Comparison of ENCODE assay signal across 2 cellular contexts in genomic region chr7:142776206-142776844, GRCh38.
TF ChIP-seq lines count a peak whose summit lies in the region.

No MANE protein-coding gene starts in this region.

TF ChIP-seq in SK-N-SH, 30 proteins besides CTCF, POLR2A, EP300 and RAD21:
- TF ChIP-seq, protein P1, sequence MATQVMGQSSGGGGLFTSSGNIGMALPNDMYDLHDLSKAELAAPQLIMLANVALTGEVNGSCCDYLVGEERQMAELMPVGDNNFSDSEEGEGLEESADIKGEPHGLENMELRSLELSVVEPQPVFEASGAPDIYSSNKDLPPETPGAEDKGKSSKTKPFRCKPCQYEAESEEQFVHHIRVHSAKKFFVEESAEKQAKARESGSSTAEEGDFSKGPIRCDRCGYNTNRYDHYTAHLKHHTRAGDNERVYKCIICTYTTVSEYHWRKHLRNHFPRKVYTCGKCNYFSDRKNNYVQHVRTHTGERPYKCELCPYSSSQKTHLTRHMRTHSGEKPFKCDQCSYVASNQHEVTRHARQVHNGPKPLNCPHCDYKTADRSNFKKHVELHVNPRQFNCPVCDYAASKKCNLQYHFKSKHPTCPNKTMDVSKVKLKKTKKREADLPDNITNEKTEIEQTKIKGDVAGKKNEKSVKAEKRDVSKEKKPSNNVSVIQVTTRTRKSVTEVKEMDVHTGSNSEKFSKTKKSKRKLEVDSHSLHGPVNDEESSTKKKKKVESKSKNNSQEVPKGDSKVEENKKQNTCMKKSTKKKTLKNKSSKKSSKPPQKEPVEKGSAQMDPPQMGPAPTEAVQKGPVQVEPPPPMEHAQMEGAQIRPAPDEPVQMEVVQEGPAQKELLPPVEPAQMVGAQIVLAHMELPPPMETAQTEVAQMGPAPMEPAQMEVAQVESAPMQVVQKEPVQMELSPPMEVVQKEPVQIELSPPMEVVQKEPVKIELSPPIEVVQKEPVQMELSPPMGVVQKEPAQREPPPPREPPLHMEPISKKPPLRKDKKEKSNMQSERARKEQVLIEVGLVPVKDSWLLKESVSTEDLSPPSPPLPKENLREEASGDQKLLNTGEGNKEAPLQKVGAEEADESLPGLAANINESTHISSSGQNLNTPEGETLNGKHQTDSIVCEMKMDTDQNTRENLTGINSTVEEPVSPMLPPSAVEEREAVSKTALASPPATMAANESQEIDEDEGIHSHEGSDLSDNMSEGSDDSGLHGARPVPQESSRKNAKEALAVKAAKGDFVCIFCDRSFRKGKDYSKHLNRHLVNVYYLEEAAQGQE (IDR thresholded peaks at IDR 0.05; ENCODE audit: low read depth, low read length), result no peak
- peak; percentile 66 for TF ChIP-seq JUND (IDR thresholded peaks at IDR 0.05)
- TF ChIP-seq NFIC (IDR thresholded peaks at IDR 0.05; ENCODE audit: borderline replicate concordance), result peak; percentile 83
- TF ChIP-seq, protein P2, sequence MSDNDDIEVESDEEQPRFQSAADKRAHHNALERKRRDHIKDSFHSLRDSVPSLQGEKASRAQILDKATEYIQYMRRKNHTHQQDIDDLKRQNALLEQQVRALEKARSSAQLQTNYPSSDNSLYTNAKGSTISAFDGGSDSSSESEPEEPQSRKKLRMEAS (IDR thresholded peaks at IDR 0.05; ENCODE audit: low read depth), result no peak
- no peak for TF ChIP-seq YY1 (IDR thresholded peaks at IDR 0.05; ENCODE audit: low read depth)
- TF ChIP-seq SMC3 (IDR thresholded peaks at IDR 0.05; ENCODE audit: low read depth, low read length), result no peak
- TF ChIP-seq NRF1 (IDR thresholded peaks at IDR 0.05; ENCODE audit: low read depth, low read length), result no peak
- TF ChIP-seq, protein P3, sequence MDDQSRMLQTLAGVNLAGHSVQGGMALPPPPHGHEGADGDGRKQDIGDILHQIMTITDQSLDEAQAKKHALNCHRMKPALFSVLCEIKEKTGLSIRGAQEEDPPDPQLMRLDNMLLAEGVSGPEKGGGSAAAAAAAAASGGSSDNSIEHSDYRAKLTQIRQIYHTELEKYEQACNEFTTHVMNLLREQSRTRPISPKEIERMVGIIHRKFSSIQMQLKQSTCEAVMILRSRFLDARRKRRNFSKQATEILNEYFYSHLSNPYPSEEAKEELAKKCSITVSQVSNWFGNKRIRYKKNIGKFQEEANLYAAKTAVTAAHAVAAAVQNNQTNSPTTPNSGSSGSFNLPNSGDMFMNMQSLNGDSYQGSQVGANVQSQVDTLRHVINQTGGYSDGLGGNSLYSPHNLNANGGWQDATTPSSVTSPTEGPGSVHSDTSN (IDR thresholded peaks at IDR 0.05), result peak; percentile 39
- TF ChIP-seq RXRA (IDR thresholded peaks at IDR 0.05; ENCODE audit: borderline replicate concordance, low read depth), result no peak
- no peak for TF ChIP-seq ZBTB33 (IDR thresholded peaks at IDR 0.05; ENCODE audit: borderline replicate concordance, low read depth)
- peak; percentile 68; the same call in 1 of the 2 replicates for TF ChIP-seq FOSL2 (IDR thresholded peaks at IDR 0.05; ENCODE audit: borderline replicate concordance, low read depth)
- no peak for TF ChIP-seq MXI1 (IDR thresholded peaks at IDR 0.05; ENCODE audit: low read depth, low read length)
- no peak for TF ChIP-seq USF1 (IDR thresholded peaks at IDR 0.05; ENCODE audit: borderline replicate concordance, low read depth)
- peak; percentile 84 for TF ChIP-seq TCF12 (IDR thresholded peaks at IDR 0.05)

TF ChIP-seq in endothelial cell of umbilical vein, 7 proteins besides CTCF, POLR2A, EP300 and RAD21:
- TF ChIP-seq JUN (IDR thresholded peaks at IDR 0.05; ENCODE audit: borderline replicate concordance, insufficient read depth, insufficient read length, low read depth) (peak; percentile 67), POLR2AphosphoS5 (IDR thresholded peaks at IDR 0.05; ENCODE audit: insufficient read depth, low read depth, low read length) (peak; percentile 42), EZH2 (IDR thresholded peaks at IDR 0.05; ENCODE audit: borderline replicate concordance, low read depth, low read length, severe bottlenecking) (no peak), FOS (IDR thresholded peaks at IDR 0.05; ENCODE audit: borderline replicate concordance, insufficient read depth, low read length) (peak; percentile 87), GATA2 (IDR thresholded peaks at IDR 0.05; ENCODE audit: insufficient read depth, insufficient read length, low read depth, low read length) (peak; percentile 82), MYC (IDR thresholded peaks at IDR 0.05; ENCODE audit: low read depth, low read length) (no peak)
- TF ChIP-seq, protein P2 (IDR thresholded peaks at IDR 0.05; ENCODE audit: insufficient read depth, insufficient read length), result no peak
